Comparison of ENCODE assay signal across 8 cellular contexts in the genomic region with DNA sequence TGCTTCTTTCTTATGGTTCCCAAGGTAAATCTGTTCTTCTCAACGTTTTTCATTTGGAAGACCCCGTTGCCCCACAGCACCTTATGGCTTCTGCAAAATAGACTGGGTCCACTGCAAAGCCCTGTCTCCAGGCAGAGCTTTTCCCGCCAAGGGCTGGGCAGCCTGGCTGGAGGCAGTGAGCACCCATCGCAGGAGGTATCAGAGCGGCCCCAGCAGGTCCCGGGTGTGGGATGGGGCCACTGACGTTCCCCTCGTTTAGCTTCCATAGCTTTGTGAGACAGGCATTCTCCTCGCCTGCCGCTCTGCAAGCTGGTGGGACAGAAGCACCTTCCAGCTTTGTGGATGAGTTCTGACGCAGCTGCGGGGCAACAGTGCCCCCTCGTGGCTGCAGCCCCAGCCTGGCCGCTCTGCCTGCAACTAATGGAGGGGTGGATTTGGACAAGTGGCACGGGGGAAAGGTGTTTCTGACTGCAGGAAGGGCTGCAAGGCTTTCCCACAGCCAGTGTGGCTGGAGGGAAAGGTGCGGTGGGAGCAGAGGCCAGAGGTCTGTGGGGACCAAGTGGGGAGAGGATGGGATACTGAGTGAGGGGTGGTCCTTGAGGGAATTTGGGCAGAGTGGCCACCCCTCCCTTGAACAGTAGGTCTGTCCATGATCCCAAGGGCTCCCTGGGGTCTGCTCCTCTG.
A peak's percentile ranks its signal among the peaks of the same experiment; 100 is the strongest.
DNase-seq lines count a peak whose midpoint lies in the region; TF ChIP-seq lines count a peak whose summit lies in the region.

No MANE protein-coding gene starts in this region.

- H3K4me1 ChIP-seq in ovary (ENCODE audit: insufficient read depth), result peaks cover 3% of the 10 kb centered on the region
- peaks cover 0 to 19% (median 15%) of the 10 kb centered on the region in 4 donors for H3K4me1 ChIP-seq in tibial artery

- TF ChIP-seq POLR2A in ovary (IDR thresholded peaks at IDR 0.05), result peak; percentile 17

- peak; percentile 100 for DNase-seq in HuH-7.5 (ENCODE audit: low spot score)
- peak; percentile 30 for DNase-seq in SHP77 treated with DMSO at 0.1 percent for 48 hours (lab: John Stamatoyannopoulos, UW)
- DNase-seq in activated gamma-delta T cell treated with anti-CD3 and anti-CD28 coated beads, Interleukin-2, amount 50 U/mL, for 16 hours (ENCODE audit: low read depth), result peak; percentile 61
- DNase-seq in germinal center (ENCODE audit: low spot score), result peak; percentile 85
- peak; percentile 67 to 89 (median 80) for DNase-seq in ovary
- DNase-seq in tibial artery, result peak; percentile 85 to 88

- intact Hi-C loops in ovary (cut with DNase I), result loop anchor here in 3 of 4 donors (2.0 to 5.0 kb wide), 3 partner anchors 151 to 557 kb away; no protein-coding TSS in a partner anchor
- intact Hi-C loops in tibial artery (cut with DNase I; ENCODE audit: low total_unique reads), result loop anchor here (10.0 kb wide), 1 partner anchor 553 kb away; no protein-coding TSS in a partner anchor

- H3K27ac ChIP-seq in 22Rv1 (no peak overlapping the region), ovary (no peak overlapping the region), tibial artery (no peak overlapping the region)

- H3K9me3 ChIP-seq in ovary (no peaks in the 10 kb centered on the region), tibial artery (no peaks in the 10 kb centered on the region)

- H3K4me3 ChIP-seq in ovary, result no peak overlapping the region
- H3K4me3 ChIP-seq in tibial artery, result no peak overlapping the region

- 2 to 6% (median 3%) methylated on average over 16 of the region's 16 CpGs for WGBS in ovary, 3 donors

- no peaks in the 10 kb centered on the region for H3K36me3 ChIP-seq in ovary
- H3K36me3 ChIP-seq in tibial artery, result no peaks in the 10 kb centered on the region

- TF ChIP-seq EP300 in ovary (IDR thresholded peaks at IDR 0.05), result no peak

- H3K27me3 ChIP-seq in ovary, result no peaks in the 10 kb centered on the region
- H3K27me3 ChIP-seq in tibial artery, result peaks cover 0 to 16% of the 10 kb centered on the region in 2 donors

- TF ChIP-seq CTCF in 22Rv1 (IDR thresholded peaks at IDR 0.05) (peak; percentile 97), GM12872 (IDR thresholded peaks at IDR 0.05; ENCODE audit: insufficient read depth, low read depth, low read length) (peak; percentile 99), ovary (IDR thresholded peaks at IDR 0.05) (peak; percentile 77 to 86 (median 81)), tibial artery (IDR thresholded peaks at IDR 0.05) (peak; percentile 94 to 97)

Comparison
In these comparisons a context has a peak if more than half of its experiments do, and no peak if none do; other contexts are left out.
1. DNase-seq: peak in every context shown above with its lines; median percentile 100 in HuH-7.5; 86 in tibial artery; 85 in germinal center; 80 in ovary; 61 in activated gamma-delta T cell treated with anti-CD3 and anti-CD28 coated beads, Interleukin-2, amount 50 U/mL, for 16 hours; 30 in SHP77 treated with DMSO at 0.1 percent for 48 hours.